Comparison of ENCODE assay signal across 31 cellular contexts in the genomic region with DNA sequence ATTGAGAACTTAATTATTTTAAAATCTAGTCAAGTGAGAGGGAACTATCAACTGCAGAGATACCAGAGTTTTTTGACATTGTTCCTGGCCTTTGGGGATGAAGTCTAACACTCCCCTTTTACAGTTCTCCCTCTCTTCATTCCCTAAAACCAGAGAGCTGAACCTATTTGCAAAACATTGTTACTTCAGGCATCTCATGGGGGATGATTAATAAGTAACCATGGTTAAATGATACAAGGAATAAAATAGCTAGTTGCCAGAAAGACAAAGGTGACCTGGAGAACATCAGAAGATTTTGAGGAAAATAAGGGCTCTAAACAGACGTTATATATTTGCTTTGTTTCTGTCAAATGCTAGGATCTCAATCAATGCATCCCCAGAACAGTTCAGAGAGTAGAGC. TPM values are rescaled to one million over a fixed set of nuclear protein-coding genes. Genes with fewer than 3 reads are reported as not detected.
"Had no signal": no experiment of that assay in that cellular context is flagged by ENCODE, and none has a peak within 500 bp of the region (broad histone marks: within the 10 kb centered on the region; RNA-seq: fewer than 3 reads in every experiment).

No MANE protein-coding gene starts in this region.

- H3K36me3 ChIP-seq: left ventricle myocardium inferior, neural progenitor cell, neutrophil, right atrium auricular region, right lobe of liver, tibial nerve, upper lobe of left lung had no signal

- DNase-seq: head of caudate nucleus; hippocampal formation; left cardiac atrium; left ventricle myocardium inferior; mesendoderm; midbrain; naive thymus-derived CD8-positive, alpha-beta T cell; nephron progenitor cell; occipital lobe; psoas muscle; right lobe of liver; stimulated activated CD4-positive, alpha-beta T cell treated with anti-CD3 and anti-CD28 coated beads, Interleukin-1b, Interleukin-23, amount 100 ng/mL, for 48 hours; stimulated activated CD4-positive, alpha-beta T cell treated with anti-CD3 and anti-CD28 coated beads, Interleukin-2, amount 100 ng/mL, for 48 hours; stimulated activated CD4-positive, alpha-beta T cell treated with anti-CD3 and anti-CD28 coated beads, Interleukin-4, amount 100 ng/mL, for 4 hours; stimulated activated CD8-positive, alpha-beta memory T cell treated with anti-CD3 and anti-CD28 coated beads, Interleukin-4, amount 100 ng/mL, for 48 hours; stimulated activated naive CD4-positive, alpha-beta T cell treated with Interleukin-2 at 50 U/mL for 16 hours; stimulated activated naive CD8-positive, alpha-beta T cell treated with anti-CD3 and anti-CD28 coated beads, Interleukin-15, amount 100 ng/mL, for 72 hours; substantia nigra; upper lobe of left lung had no signal

- ATAC-seq: left cardiac atrium; naive thymus-derived CD8-positive, alpha-beta T cell; psoas muscle; stimulated activated memory B cell treated with anti-CD40 and anti-IgM and Interleukin-4, amounts not matched to agents 10 μg/mL and 1 μg/mL and 100 μg/mL, for 72 hours; stimulated activated naive CD8-positive, alpha-beta T cell treated with anti-CD3 and anti-CD28 coated beads, Interleukin-15, amount 100 ng/mL, for 72 hours had no signal

- H3K4me3 ChIP-seq: left ventricle myocardium inferior, lung, neural progenitor cell, psoas muscle, right atrium auricular region, right lobe of liver, smooth muscle cell, tibial nerve, upper lobe of left lung had no signal

- H3K27me3 ChIP-seq: neural progenitor cell, right atrium auricular region, right lobe of liver, tibial nerve, upper lobe of left lung had no signal

RNA-seq across cellular contexts. Expression of a gene that starts 42.3 kb away (rescaled TPM):
- total RNA-seq: left cardiac atrium; left ventricle myocardium inferior; lower leg skin; mucosa of gallbladder; naive thymus-derived CD8-positive, alpha-beta T cell; occipital lobe; osteocyte; posterior vena cava; psoas muscle; right atrium auricular region; right lobe of liver; skeletal muscle tissue; smooth muscle cell; tibial nerve; upper lobe of left lung had no signal
